Comparison of ENCODE assay signal across 1 cellular context in the genomic region with DNA sequence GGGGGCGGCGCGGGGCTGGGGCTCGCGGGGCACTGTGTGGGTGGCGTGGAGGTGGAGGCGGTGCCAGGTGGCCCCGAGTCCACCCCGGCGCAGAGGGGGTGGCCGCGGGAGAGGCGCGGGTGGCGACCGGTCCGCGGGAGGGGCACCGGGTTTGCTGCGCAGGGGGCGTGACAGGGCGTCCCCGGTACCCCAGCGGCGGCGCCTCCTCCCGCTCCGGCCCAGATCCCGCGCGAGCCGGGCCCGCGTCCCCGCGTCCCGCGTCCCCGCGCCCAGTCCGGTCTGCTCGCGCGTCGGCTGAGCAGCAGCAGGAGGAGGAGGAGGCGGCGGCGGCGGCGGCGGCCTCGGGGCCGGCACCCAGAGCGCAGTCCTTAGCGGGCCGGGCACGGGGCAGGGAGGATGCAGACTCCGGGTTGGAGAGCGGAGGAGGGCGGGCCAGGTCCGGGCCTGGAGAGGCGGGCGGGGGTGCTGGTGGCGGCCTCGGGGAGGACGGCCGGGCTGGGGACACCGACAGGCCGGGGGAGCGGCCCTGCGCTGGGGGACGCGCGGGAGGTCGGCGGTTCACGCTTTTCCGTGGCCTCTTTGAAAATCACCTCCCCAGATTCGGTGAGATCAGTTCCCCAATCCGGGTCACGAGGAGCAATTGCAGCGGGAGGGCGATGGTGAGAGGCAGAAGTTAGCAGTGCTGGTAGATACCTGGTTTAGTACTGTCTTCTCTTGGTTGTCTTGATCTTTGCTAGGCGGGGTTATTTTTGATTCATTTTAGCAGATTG.
TF ChIP-seq lines count a peak whose summit lies in the region.

No MANE protein-coding gene starts in this region.

TF ChIP-seq in HepG2, 621 proteins besides CTCF, POLR2A, EP300 and RAD21 (continued from another document and continues in another):
- TF ChIP-seq, protein P1, sequence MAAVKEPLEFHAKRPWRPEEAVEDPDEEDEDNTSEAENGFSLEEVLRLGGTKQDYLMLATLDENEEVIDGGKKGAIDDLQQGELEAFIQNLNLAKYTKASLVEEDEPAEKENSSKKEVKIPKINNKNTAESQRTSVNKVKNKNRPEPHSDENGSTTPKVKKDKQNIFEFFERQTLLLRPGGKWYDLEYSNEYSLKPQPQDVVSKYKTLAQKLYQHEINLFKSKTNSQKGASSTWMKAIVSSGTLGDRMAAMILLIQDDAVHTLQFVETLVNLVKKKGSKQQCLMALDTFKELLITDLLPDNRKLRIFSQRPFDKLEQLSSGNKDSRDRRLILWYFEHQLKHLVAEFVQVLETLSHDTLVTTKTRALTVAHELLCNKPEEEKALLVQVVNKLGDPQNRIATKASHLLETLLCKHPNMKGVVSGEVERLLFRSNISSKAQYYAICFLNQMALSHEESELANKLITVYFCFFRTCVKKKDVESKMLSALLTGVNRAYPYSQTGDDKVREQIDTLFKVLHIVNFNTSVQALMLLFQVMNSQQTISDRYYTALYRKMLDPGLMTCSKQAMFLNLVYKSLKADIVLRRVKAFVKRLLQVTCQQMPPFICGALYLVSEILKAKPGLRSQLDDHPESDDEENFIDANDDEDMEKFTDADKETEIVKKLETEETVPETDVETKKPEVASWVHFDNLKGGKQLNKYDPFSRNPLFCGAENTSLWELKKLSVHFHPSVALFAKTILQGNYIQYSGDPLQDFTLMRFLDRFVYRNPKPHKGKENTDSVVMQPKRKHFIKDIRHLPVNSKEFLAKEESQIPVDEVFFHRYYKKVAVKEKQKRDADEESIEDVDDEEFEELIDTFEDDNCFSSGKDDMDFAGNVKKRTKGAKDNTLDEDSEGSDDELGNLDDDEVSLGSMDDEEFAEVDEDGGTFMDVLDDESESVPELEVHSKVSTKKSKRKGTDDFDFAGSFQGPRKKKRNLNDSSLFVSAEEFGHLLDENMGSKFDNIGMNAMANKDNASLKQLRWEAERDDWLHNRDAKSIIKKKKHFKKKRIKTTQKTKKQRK (IDR thresholded peaks at IDR 0.05; ENCODE audit: low read length) = no peak
- TF ChIP-seq, protein P2, sequence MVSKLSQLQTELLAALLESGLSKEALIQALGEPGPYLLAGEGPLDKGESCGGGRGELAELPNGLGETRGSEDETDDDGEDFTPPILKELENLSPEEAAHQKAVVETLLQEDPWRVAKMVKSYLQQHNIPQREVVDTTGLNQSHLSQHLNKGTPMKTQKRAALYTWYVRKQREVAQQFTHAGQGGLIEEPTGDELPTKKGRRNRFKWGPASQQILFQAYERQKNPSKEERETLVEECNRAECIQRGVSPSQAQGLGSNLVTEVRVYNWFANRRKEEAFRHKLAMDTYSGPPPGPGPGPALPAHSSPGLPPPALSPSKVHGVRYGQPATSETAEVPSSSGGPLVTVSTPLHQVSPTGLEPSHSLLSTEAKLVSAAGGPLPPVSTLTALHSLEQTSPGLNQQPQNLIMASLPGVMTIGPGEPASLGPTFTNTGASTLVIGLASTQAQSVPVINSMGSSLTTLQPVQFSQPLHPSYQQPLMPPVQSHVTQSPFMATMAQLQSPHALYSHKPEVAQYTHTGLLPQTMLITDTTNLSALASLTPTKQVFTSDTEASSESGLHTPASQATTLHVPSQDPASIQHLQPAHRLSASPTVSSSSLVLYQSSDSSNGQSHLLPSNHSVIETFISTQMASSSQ (IDR thresholded peaks at IDR 0.05; ENCODE audit: low read depth) = no peak
- TF ChIP-seq, protein P2 (CRISPR knock-in tag; IDR thresholded peaks at IDR 0.05; ENCODE audit: borderline replicate concordance) = no peak
- TF ChIP-seq ZNF329 (CRISPR knock-in tag; IDR thresholded peaks at IDR 0.05; ENCODE audit: low read depth) = no peak
- TF ChIP-seq, protein P3, sequence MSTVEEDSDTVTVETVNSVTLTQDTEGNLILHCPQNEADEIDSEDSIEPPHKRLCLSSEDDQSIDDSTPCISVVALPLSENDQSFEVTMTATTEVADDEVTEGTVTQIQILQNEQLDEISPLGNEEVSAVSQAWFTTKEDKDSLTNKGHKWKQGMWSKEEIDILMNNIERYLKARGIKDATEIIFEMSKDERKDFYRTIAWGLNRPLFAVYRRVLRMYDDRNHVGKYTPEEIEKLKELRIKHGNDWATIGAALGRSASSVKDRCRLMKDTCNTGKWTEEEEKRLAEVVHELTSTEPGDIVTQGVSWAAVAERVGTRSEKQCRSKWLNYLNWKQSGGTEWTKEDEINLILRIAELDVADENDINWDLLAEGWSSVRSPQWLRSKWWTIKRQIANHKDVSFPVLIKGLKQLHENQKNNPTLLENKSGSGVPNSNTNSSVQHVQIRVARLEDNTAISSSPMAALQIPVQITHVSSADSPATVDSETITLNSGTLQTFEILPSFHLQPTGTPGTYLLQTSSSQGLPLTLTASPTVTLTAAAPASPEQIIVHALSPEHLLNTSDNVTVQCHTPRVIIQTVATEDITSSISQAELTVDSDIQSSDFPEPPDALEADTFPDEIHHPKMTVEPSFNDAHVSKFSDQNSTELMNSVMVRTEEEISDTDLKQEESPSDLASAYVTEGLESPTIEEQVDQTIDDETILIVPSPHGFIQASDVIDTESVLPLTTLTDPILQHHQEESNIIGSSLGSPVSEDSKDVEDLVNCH (CRISPR knock-in tag; IDR thresholded peaks at IDR 0.05) = no peak
- TF ChIP-seq AGO2 (optimal IDR thresholded peaks at IDR 0.05; ENCODE audit: low read depth, low read length) = peak; percentile 24
- TF ChIP-seq, protein P4, sequence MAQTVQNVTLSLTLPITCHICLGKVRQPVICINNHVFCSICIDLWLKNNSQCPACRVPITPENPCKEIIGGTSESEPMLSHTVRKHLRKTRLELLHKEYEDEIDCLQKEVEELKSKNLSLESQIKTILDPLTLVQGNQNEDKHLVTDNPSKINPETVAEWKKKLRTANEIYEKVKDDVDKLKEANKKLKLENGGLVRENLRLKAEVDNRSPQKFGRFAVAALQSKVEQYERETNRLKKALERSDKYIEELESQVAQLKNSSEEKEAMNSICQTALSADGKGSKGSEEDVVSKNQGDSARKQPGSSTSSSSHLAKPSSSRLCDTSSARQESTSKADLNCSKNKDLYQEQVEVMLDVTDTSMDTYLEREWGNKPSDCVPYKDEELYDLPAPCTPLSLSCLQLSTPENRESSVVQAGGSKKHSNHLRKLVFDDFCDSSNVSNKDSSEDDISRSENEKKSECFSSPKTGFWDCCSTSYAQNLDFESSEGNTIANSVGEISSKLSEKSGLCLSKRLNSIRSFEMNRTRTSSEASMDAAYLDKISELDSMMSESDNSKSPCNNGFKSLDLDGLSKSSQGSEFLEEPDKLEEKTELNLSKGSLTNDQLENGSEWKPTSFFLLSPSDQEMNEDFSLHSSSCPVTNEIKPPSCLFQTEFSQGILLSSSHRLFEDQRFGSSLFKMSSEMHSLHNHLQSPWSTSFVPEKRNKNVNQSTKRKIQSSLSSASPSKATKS (CRISPR knock-in tag; IDR thresholded peaks at IDR 0.05) = no peak
- TF ChIP-seq, protein P5, sequence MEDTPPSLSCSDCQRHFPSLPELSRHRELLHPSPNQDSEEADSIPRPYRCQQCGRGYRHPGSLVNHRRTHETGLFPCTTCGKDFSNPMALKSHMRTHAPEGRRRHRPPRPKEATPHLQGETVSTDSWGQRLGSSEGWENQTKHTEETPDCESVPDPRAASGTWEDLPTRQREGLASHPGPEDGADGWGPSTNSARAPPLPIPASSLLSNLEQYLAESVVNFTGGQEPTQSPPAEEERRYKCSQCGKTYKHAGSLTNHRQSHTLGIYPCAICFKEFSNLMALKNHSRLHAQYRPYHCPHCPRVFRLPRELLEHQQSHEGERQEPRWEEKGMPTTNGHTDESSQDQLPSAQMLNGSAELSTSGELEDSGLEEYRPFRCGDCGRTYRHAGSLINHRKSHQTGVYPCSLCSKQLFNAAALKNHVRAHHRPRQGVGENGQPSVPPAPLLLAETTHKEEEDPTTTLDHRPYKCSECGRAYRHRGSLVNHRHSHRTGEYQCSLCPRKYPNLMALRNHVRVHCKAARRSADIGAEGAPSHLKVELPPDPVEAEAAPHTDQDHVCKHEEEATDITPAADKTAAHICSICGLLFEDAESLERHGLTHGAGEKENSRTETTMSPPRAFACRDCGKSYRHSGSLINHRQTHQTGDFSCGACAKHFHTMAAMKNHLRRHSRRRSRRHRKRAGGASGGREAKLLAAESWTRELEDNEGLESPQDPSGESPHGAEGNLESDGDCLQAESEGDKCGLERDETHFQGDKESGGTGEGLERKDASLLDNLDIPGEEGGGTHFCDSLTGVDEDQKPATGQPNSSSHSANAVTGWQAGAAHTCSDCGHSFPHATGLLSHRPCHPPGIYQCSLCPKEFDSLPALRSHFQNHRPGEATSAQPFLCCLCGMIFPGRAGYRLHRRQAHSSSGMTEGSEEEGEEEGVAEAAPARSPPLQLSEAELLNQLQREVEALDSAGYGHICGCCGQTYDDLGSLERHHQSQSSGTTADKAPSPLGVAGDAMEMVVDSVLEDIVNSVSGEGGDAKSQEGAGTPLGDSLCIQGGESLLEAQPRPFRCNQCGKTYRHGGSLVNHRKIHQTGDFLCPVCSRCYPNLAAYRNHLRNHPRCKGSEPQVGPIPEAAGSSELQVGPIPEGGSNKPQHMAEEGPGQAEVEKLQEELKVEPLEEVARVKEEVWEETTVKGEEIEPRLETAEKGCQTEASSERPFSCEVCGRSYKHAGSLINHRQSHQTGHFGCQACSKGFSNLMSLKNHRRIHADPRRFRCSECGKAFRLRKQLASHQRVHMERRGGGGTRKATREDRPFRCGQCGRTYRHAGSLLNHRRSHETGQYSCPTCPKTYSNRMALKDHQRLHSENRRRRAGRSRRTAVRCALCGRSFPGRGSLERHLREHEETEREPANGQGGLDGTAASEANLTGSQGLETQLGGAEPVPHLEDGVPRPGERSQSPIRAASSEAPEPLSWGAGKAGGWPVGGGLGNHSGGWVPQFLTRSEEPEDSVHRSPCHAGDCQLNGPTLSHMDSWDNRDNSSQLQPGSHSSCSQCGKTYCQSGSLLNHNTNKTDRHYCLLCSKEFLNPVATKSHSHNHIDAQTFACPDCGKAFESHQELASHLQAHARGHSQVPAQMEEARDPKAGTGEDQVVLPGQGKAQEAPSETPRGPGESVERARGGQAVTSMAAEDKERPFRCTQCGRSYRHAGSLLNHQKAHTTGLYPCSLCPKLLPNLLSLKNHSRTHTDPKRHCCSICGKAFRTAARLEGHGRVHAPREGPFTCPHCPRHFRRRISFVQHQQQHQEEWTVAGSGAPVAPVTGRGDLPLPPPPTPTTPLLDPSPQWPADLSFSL (CRISPR knock-in tag; IDR thresholded peaks at IDR 0.05) = no peak
- no peak for TF ChIP-seq HMGA1 (CRISPR knock-in tag; conservative IDR thresholded peaks at IDR 0.05)
- TF ChIP-seq ZNF83 (CRISPR knock-in tag; IDR thresholded peaks at IDR 0.05; ENCODE audit: borderline replicate concordance) = no peak
- no peak for TF ChIP-seq KDM3A (CRISPR knock-in tag; IDR thresholded peaks at IDR 0.05; ENCODE audit: low read depth)
- TF ChIP-seq CHD2 (IDR thresholded peaks at IDR 0.05; ENCODE audit: low read depth, low read length) = peak; percentile 89
- TF ChIP-seq MED1 (CRISPR knock-in tag; IDR thresholded peaks at IDR 0.05) = peak; percentile 17; the same call in 1 of the 2 replicates
- no peak for TF ChIP-seq ATRX (CRISPR knock-in tag; IDR thresholded peaks at IDR 0.05; ENCODE audit: borderline replicate concordance)
- TF ChIP-seq, protein P6, sequence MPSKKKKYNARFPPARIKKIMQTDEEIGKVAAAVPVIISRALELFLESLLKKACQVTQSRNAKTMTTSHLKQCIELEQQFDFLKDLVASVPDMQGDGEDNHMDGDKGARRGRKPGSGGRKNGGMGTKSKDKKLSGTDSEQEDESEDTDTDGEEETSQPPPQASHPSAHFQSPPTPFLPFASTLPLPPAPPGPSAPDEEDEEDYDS (CRISPR knock-in tag; IDR thresholded peaks at IDR 0.05) = no peak
- TF ChIP-seq GATA4 (IDR thresholded peaks at IDR 0.05; ENCODE audit: borderline replicate concordance, low read depth) = no peak
- TF ChIP-seq SOX6 (IDR thresholded peaks at IDR 0.05) = no peak
- no peak for TF ChIP-seq SOX6 (CRISPR knock-in tag; IDR thresholded peaks at IDR 0.05)
- TF ChIP-seq NPAS2 (CRISPR knock-in tag; IDR thresholded peaks at IDR 0.05; ENCODE audit: borderline replicate concordance) = no peak
- TF ChIP-seq THYN1 (CRISPR knock-in tag; IDR thresholded peaks at IDR 0.05; ENCODE audit: borderline replicate concordance, low read depth) = no peak
- no peak for TF ChIP-seq TAF1 (CRISPR knock-in tag; IDR thresholded peaks at IDR 0.05)
- TF ChIP-seq, protein P7, sequence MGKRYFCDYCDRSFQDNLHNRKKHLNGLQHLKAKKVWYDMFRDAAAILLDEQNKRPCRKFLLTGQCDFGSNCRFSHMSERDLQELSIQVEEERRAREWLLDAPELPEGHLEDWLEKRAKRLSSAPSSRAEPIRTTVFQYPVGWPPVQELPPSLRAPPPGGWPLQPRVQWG (CRISPR knock-in tag; IDR thresholded peaks at IDR 0.05; ENCODE audit: borderline replicate concordance, low read depth) = no peak
- no peak for TF ChIP-seq FOSL2 (CRISPR knock-in tag; IDR thresholded peaks at IDR 0.05)
- no peak for TF ChIP-seq BRCA1 (CRISPR knock-in tag; IDR thresholded peaks at IDR 0.05)
- TF ChIP-seq, protein P8, sequence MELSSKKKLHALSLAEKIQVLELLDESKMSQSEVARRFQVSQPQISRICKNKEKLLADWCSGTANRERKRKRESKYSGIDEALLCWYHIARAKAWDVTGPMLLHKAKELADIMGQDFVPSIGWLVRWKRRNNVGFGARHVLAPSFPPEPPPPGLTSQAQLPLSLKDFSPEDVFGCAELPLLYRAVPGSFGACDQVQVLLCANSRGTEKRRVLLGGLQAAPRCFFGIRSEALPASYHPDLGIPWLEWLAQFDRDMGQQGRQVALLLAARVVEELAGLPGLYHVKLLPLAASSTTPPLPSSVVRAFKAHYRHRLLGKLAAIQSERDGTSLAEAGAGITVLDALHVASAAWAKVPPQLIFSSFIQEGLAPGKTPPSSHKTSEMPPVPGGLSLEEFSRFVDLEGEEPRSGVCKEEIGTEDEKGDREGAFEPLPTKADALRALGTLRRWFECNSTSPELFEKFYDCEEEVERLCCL (CRISPR knock-in tag; IDR thresholded peaks at IDR 0.05; ENCODE audit: borderline replicate concordance) = no peak
- TF ChIP-seq NCOR1 (IDR thresholded peaks at IDR 0.05; ENCODE audit: borderline replicate concordance, low read length) = no peak
- no peak for TF ChIP-seq ZNF672 (CRISPR knock-in tag; IDR thresholded peaks at IDR 0.05)
- TF ChIP-seq ZNF451 (CRISPR knock-in tag; IDR thresholded peaks at IDR 0.05) = no peak
- no peak for TF ChIP-seq ZNF550 (CRISPR knock-in tag; IDR thresholded peaks at IDR 0.05; ENCODE audit: borderline replicate concordance)
- TF ChIP-seq TP53 (CRISPR knock-in tag; conservative IDR thresholded peaks at IDR 0.05) = no peak
